In the genomic region with DNA sequence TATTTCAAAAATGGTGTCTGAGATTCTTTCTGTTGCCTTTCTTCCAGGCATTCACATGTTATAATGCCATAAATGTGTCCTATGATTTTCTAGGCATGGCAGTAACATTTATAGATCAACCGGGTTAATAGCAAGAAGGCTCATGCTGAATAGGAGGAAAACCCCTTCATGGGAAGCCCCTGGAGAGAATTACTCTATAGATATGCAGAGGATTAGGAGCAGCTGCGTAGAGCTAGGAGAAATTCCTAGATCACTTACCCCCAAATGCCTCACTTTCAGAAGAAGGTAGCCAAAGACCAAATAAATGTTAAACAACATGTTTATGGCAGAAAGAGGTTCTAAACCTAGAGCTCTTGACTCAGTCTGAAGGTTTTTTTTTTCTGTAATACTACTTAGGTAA, we compare ENCODE assay signal across 27 cellular contexts.
"Had no signal": no experiment of that assay in that cellular context is flagged by ENCODE, and none has a peak within 500 bp of the region (broad histone marks: within the 10 kb centered on the region; RNA-seq: fewer than 3 reads in every experiment).

No MANE protein-coding gene starts in this region.

- H3K9ac ChIP-seq: neural progenitor cell, parathyroid adenoma had no signal

- H3K27ac Mint-ChIP-seq: nephron; neural progenitor cell; progenitor cell of endocrine pancreas; stimulated activated effector memory CD8-positive, alpha-beta T cell treated with anti-CD3 and anti-CD28 coated beads, Interleukin-12 subunit alpha, Interleukin-12 subunit beta, amount 100 ng/mL, for 72 hours; stimulated activated naive B cell treated with anti-CD40 and anti-IgM and Interleukin-4, amounts not matched to agents 10 μg/mL and 1 μg/mL and 100 μg/mL, for 72 hours; stimulated activated naive CD8-positive, alpha-beta T cell treated with anti-CD3 and anti-CD28 coated beads, Interleukin-15, Interleukin-2, amounts not matched to agents 100 ng/mL and 50 ng/mL, for 24 hours had no signal

- H3K36me3 Mint-ChIP-seq: stimulated activated effector memory CD8-positive, alpha-beta T cell treated with anti-CD3 and anti-CD28 coated beads, Interleukin-12 subunit alpha, Interleukin-12 subunit beta, amount 100 ng/mL, for 72 hours; stimulated activated naive B cell treated with anti-CD40 and anti-IgM and Interleukin-4, amounts not matched to agents 10 μg/mL and 1 μg/mL and 100 μg/mL, for 72 hours had no signal

- H2AFZ ChIP-seq: neural progenitor cell, parathyroid adenoma had no signal

- H3K27me3 Mint-ChIP-seq: progenitor cell of endocrine pancreas; stimulated activated naive B cell treated with anti-CD40 and anti-IgM and Interleukin-4, amounts not matched to agents 10 μg/mL and 1 μg/mL and 100 μg/mL, for 72 hours; stimulated activated naive CD8-positive, alpha-beta T cell treated with anti-CD3 and anti-CD28 coated beads, Interleukin-15, Interleukin-2, amounts not matched to agents 100 ng/mL and 50 ng/mL, for 24 hours had no signal

- H3K4me1 Mint-ChIP-seq: nephron; stimulated activated effector memory CD8-positive, alpha-beta T cell treated with anti-CD3 and anti-CD28 coated beads, Interleukin-12 subunit alpha, Interleukin-12 subunit beta, amount 100 ng/mL, for 72 hours; stimulated activated naive B cell treated with anti-CD40 and anti-IgM and Interleukin-4, amounts not matched to agents 10 μg/mL and 1 μg/mL and 100 μg/mL, for 72 hours had no signal

- H3K4me1 ChIP-seq: neural progenitor cell, parathyroid adenoma, psoas muscle, right lobe of liver, sigmoid colon, stomach, thyroid gland, tibial nerve, upper lobe of left lung, vagina had no signal

- DNase-seq: occipital lobe; ovary; posterior cingulate gyrus; psoas muscle; right cardiac atrium; right lobe of liver; sigmoid colon; small intestine; stimulated activated CD4-positive, alpha-beta T cell treated with anti-CD3 and anti-CD28 coated beads, Interleukin-15, amount 100 ng/mL, for 24 hours; stimulated activated CD4-positive, alpha-beta T cell treated with anti-CD3 and anti-CD28 coated beads, Interleukin-2, amount 100 ng/mL, for 24 hours; stimulated activated CD4-positive, alpha-beta T cell treated with anti-CD3 and anti-CD28 coated beads, Interleukin-2, amount 100 ng/mL, for 48 hours; stimulated activated CD4-positive, alpha-beta T cell treated with anti-CD3 and anti-CD28 coated beads, Interleukin-4, amount 100 ng/mL, for 24 hours; stimulated activated naive B cell treated with anti-CD40 and anti-IgM and Interleukin-4, amounts not matched to agents 10 μg/mL and 1 μg/mL and 100 μg/mL, for 72 hours; stimulated activated naive CD4-positive, alpha-beta T cell treated with Interleukin-2 at 50 U/mL for 16 hours; stomach; thyroid gland; trophoblast cell; upper lobe of left lung had no signal

- H3K79me2 ChIP-seq: parathyroid adenoma had no signal

- H3K4me3 Mint-ChIP-seq: nephron; neural progenitor cell; stimulated activated effector memory CD8-positive, alpha-beta T cell treated with anti-CD3 and anti-CD28 coated beads, Interleukin-12 subunit alpha, Interleukin-12 subunit beta, amount 100 ng/mL, for 72 hours; stimulated activated naive B cell treated with anti-CD40 and anti-IgM and Interleukin-4, amounts not matched to agents 10 μg/mL and 1 μg/mL and 100 μg/mL, for 72 hours; stimulated activated naive CD8-positive, alpha-beta T cell treated with anti-CD3 and anti-CD28 coated beads, Interleukin-15, Interleukin-2, amounts not matched to agents 100 ng/mL and 50 ng/mL, for 24 hours had no signal

- H3K4me3 ChIP-seq: neural progenitor cell, ovary, psoas muscle, right lobe of liver, sigmoid colon, stomach, thoracic aorta, thyroid gland, tibial nerve, upper lobe of left lung, vagina had no signal

- H3K27me3 ChIP-seq: neural progenitor cell, ovary, right lobe of liver, sigmoid colon, stomach, thyroid gland, tibial nerve, upper lobe of left lung, vagina had no signal

- ATAC-seq: psoas muscle; right cardiac atrium; right lobe of liver; stimulated activated effector memory CD8-positive, alpha-beta T cell treated with anti-CD3 and anti-CD28 coated beads, Interleukin-12 subunit alpha, Interleukin-12 subunit beta, amount 100 ng/mL, for 72 hours; stimulated activated naive B cell treated with anti-CD40 and anti-IgM and Interleukin-4, amounts not matched to agents 10 μg/mL and 1 μg/mL and 100 μg/mL, for 72 hours had no signal

- H3K36me3 ChIP-seq: neural progenitor cell, ovary, right lobe of liver, sigmoid colon, stomach, thoracic aorta, thyroid gland, tibial nerve, upper lobe of left lung, vagina had no signal

- H3K27ac ChIP-seq: neural progenitor cell, ovary, parathyroid adenoma, psoas muscle, right lobe of liver, sigmoid colon, stomach, thoracic aorta, thyroid gland, tibial nerve, upper lobe of left lung, vagina had no signal

- H3K4me2 ChIP-seq: neural progenitor cell had no signal

- H3K9me3 ChIP-seq: ovary, psoas muscle, right lobe of liver, sigmoid colon, thyroid gland, upper lobe of left lung, vagina had no signal
